Comparison of ENCODE assay signal across 1 cellular context in genomic region chr6:138372711-138373463, GRCh38.
A peak's percentile ranks its signal among the peaks of the same experiment; 100 is the strongest.
TF ChIP-seq lines count a peak whose summit lies in the region.

No MANE protein-coding gene starts in this region.

TF ChIP-seq in K562, 482 proteins besides CTCF, POLR2A, EP300 and RAD21 (continued from another document):
- TF ChIP-seq MYBL2 (IDR thresholded peaks at IDR 0.05; ENCODE audit: low read depth), result no peak
- no peak for TF ChIP-seq MYBL2 (CRISPR knock-in tag; IDR thresholded peaks at IDR 0.05; ENCODE audit: borderline replicate concordance)
- no peak for TF ChIP-seq USF1 (CRISPR knock-in tag; IDR thresholded peaks at IDR 0.05)
- TF ChIP-seq ZNF121 (CRISPR knock-in tag; conservative IDR thresholded peaks at IDR 0.05), result peak; percentile 60; the same call in 1 of the 2 replicates
TF ChIP-seq in K562: peak in this region for 2.
